2 cellular contexts compared by ENCODE assay signal in the genomic region with DNA sequence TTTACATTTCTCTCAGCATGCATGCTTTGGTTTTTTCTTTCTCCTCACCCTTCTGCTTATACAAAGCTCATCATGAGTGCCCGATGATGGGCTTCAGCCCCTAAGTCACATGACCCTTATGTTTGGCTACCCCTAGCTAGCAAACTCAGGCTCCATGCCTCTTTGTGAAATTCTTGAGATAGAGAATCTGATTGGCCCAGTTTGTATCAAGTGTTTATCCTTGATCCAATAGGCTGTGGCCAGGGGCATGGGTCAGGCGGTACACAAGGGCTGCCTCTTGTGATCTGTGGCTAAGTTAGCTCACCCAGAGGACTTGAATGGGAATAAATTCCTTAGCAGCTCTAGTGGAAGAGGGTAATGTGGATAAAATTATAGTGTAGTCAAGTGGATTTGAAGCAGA.
TF ChIP-seq lines count a peak whose summit lies in the region.

No MANE protein-coding gene starts in this region.

TF ChIP-seq in HepG2, 621 proteins besides CTCF, POLR2A, EP300 and RAD21 (continues in another document):
- TF ChIP-seq NFE2L1 (CRISPR knock-in tag; IDR thresholded peaks at IDR 0.05; ENCODE audit: borderline replicate concordance) (no peak), PCBP2 (optimal IDR thresholded peaks at IDR 0.05; ENCODE audit: low read depth, low read length, poor library complexity, severe bottlenecking) (no peak), ZNF772 (CRISPR knock-in tag; IDR thresholded peaks at IDR 0.05) (no peak), HCFC1 (IDR thresholded peaks at IDR 0.05; ENCODE audit: low read depth, low read length) (no peak), TGIF2 (CRISPR knock-in tag; IDR thresholded peaks at IDR 0.05) (no peak), KLF9 (CRISPR knock-in tag; IDR thresholded peaks at IDR 0.05; ENCODE audit: low read depth) (no peak), ATAD3A (CRISPR knock-in tag; IDR thresholded peaks at IDR 0.05) (no peak), KDM2A (CRISPR knock-in tag; IDR thresholded peaks at IDR 0.05; ENCODE audit: borderline replicate concordance, low read depth) (no peak), ZMYM4 (CRISPR knock-in tag; IDR thresholded peaks at IDR 0.05) (peak; percentile 61), THAP11 (CRISPR knock-in tag; IDR thresholded peaks at IDR 0.05) (no peak), GFI1 (CRISPR knock-in tag; IDR thresholded peaks at IDR 0.05; ENCODE audit: borderline replicate concordance) (no peak), ZFY (CRISPR knock-in tag; IDR thresholded peaks at IDR 0.05) (no peak), ZSCAN29 (CRISPR knock-in tag; conservative IDR thresholded peaks at IDR 0.05) (no peak), NFATC3 (CRISPR knock-in tag; IDR thresholded peaks at IDR 0.05) (no peak), FOXC1 (CRISPR knock-in tag; IDR thresholded peaks at IDR 0.05; ENCODE audit: borderline replicate concordance) (no peak)
- TF ChIP-seq, protein P1, sequence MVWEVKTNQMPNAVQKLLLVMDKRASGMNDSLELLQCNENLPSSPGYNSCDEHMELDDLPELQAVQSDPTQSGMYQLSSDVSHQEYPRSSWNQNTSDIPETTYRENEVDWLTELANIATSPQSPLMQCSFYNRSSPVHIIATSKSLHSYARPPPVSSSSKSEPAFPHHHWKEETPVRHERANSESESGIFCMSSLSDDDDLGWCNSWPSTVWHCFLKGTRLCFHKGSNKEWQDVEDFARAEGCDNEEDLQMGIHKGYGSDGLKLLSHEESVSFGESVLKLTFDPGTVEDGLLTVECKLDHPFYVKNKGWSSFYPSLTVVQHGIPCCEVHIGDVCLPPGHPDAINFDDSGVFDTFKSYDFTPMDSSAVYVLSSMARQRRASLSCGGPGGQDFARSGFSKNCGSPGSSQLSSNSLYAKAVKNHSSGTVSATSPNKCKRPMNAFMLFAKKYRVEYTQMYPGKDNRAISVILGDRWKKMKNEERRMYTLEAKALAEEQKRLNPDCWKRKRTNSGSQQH (CRISPR knock-in tag; IDR thresholded peaks at IDR 0.05; ENCODE audit: low read depth) = no peak
- TF ChIP-seq, protein P2, sequence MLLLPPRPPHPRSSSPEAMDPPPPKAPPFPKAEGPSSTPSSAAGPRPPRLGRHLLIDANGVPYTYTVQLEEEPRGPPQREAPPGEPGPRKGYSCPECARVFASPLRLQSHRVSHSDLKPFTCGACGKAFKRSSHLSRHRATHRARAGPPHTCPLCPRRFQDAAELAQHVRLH (CRISPR knock-in tag; IDR thresholded peaks at IDR 0.05; ENCODE audit: borderline replicate concordance, low read depth) = no peak
- TF ChIP-seq, protein P3, sequence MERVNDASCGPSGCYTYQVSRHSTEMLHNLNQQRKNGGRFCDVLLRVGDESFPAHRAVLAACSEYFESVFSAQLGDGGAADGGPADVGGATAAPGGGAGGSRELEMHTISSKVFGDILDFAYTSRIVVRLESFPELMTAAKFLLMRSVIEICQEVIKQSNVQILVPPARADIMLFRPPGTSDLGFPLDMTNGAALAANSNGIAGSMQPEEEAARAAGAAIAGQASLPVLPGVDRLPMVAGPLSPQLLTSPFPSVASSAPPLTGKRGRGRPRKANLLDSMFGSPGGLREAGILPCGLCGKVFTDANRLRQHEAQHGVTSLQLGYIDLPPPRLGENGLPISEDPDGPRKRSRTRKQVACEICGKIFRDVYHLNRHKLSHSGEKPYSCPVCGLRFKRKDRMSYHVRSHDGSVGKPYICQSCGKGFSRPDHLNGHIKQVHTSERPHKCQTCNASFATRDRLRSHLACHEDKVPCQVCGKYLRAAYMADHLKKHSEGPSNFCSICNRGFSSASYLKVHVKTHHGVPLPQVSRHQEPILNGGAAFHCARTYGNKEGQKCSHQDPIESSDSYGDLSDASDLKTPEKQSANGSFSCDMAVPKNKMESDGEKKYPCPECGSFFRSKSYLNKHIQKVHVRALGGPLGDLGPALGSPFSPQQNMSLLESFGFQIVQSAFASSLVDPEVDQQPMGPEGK (CRISPR knock-in tag; IDR thresholded peaks at IDR 0.05) = no peak
- TF ChIP-seq, protein P4, sequence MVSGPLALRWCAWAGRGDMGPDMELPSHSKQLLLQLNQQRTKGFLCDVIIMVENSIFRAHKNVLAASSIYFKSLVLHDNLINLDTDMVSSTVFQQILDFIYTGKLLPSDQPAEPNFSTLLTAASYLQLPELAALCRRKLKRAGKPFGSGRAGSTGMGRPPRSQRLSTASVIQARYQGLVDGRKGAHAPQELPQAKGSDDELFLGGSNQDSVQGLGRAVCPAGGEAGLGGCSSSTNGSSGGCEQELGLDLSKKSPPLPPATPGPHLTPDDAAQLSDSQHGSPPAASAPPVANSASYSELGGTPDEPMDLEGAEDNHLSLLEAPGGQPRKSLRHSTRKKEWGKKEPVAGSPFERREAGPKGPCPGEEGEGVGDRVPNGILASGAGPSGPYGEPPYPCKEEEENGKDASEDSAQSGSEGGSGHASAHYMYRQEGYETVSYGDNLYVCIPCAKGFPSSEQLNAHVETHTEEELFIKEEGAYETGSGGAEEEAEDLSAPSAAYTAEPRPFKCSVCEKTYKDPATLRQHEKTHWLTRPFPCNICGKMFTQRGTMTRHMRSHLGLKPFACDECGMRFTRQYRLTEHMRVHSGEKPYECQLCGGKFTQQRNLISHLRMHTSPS (CRISPR knock-in tag; IDR thresholded peaks at IDR 0.05; ENCODE audit: low read depth) = no peak
- TF ChIP-seq, protein P5, sequence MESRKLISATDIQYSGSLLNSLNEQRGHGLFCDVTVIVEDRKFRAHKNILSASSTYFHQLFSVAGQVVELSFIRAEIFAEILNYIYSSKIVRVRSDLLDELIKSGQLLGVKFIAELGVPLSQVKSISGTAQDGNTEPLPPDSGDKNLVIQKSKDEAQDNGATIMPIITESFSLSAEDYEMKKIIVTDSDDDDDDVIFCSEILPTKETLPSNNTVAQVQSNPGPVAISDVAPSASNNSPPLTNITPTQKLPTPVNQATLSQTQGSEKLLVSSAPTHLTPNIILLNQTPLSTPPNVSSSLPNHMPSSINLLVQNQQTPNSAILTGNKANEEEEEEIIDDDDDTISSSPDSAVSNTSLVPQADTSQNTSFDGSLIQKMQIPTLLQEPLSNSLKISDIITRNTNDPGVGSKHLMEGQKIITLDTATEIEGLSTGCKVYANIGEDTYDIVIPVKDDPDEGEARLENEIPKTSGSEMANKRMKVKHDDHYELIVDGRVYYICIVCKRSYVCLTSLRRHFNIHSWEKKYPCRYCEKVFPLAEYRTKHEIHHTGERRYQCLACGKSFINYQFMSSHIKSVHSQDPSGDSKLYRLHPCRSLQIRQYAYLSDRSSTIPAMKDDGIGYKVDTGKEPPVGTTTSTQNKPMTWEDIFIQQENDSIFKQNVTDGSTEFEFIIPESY (CRISPR knock-in tag; IDR thresholded peaks at IDR 0.05) = peak; percentile 25; the same call in 1 of the 2 replicates
- TF ChIP-seq, protein P6, sequence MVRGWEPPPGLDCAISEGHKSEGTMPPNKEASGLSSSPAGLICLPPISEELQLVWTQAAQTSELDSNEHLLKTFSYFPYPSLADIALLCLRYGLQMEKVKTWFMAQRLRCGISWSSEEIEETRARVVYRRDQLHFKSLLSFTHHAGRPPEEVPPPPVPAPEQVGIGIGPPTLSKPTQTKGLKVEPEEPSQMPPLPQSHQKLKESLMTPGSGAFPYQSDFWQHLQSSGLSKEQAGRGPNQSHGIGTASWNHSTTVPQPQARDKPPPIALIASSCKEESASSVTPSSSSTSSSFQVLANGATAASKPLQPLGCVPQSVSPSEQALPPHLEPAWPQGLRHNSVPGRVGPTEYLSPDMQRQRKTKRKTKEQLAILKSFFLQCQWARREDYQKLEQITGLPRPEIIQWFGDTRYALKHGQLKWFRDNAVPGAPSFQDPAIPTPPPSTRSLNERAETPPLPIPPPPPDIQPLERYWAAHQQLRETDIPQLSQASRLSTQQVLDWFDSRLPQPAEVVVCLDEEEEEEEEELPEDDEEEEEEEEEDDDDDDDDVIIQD (CRISPR knock-in tag; IDR thresholded peaks at IDR 0.05; ENCODE audit: low read depth) = peak; percentile 46; the same call in 1 of the 2 replicates

TF ChIP-seq in K562, 482 proteins besides CTCF, POLR2A, EP300 and RAD21:
- no peak for TF ChIP-seq ZNF174 (CRISPR knock-in tag; IDR thresholded peaks at IDR 0.05)
- TF ChIP-seq, protein P7, sequence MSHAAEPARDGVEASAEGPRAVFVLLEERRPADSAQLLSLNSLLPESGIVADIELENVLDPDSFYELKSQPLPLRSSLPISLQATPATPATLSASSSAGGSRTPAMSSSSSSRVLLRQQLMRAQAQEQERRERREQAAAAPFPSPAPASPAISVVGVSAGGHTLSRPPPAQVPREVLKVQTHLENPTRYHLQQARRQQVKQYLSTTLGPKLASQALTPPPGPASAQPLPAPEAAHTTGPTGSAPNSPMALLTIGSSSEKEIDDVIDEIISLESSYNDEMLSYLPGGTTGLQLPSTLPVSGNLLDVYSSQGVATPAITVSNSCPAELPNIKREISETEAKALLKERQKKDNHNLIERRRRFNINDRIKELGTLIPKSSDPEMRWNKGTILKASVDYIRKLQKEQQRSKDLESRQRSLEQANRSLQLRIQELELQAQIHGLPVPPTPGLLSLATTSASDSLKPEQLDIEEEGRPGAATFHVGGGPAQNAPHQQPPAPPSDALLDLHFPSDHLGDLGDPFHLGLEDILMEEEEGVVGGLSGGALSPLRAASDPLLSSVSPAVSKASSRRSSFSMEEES (CRISPR knock-in tag; IDR thresholded peaks at IDR 0.05) = peak; percentile 36
